Comparison of ENCODE assay signal across 9 cellular contexts in the genomic region with DNA sequence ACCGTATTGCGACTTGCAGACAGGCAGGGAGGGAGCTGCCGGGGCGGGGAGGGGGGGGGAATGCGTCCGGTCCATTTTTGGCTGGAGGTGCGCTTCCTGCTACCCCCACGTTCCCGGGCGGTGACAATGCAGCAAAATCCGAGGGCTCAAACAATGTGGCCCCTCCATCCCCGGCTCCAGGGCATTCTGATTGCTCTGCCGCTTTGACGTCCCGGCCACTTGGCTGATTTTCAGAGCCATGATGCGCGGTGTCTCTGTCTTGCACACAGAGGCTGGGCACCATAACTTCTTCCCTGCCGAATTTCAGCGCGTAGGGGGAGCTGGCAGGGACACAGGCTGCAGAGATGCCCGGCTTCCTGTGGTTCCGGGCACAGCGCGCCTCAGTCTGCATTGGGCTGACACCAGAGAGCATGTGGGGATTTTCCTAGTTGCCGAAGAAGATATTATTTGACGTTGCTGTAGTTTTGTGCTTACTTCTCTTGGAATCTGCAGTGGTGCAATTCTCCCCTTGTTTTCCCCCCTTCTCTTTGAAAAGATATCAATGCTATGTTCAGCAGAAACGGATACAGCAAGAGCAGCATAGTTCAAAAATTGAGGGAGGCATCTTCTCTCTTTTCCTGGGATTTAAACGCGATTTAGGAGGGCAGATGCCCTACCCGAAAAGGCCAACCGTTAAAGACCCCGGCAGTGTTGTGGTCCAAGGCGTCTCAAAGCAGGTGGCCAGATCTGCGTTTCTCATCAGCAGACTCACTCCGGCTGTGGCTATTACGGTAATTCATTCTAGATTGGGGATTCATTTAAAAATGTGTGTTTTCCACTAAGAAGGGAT. TPM values are rescaled to one million over a fixed set of nuclear protein-coding genes. Genes with fewer than 3 reads are reported as not detected.
DNase-seq lines count a peak whose midpoint lies in the region; ATAC-seq, FAIRE-seq and TF ChIP-seq lines count a peak whose summit lies in the region.
"Had no signal": no experiment of that assay in that cellular context is flagged by ENCODE, and none has a peak within 500 bp of the region (broad histone marks: within the 10 kb centered on the region; RNA-seq: fewer than 3 reads in every experiment).

No MANE protein-coding gene starts in this region.

- no peak for ATAC-seq in activated T-cell treated with anti-CD3 and anti-CD28 coated beads, Interleukin-2, amount 50 U/mL, for 72 hours (replicated peaks in 1 of 2)
- peak; percentile 10 for ATAC-seq in left lobe of liver
- no peak for ATAC-seq in GM19397 (IDR thresholded peaks at IDR 0.05; ENCODE audit: unreplicated experiment)
- no peak for ATAC-seq in GM19463 (IDR thresholded peaks at IDR 0.05; ENCODE audit: unreplicated experiment)

- H3K79me2 ChIP-seq in astrocyte (ENCODE audit: insufficient read depth, low read length), result no peaks in the 10 kb centered on the region

- peaks cover 7% of the 10 kb centered on the region for H3K4me1 Mint-ChIP-seq in activated T-cell treated with anti-CD3 and anti-CD28 coated beads, Interleukin-2, amount 50 U/mL, for 72 hours (ENCODE audit: low read depth)
- H3K4me1 Mint-ChIP-seq in astrocyte (ENCODE audit: low read depth, unreplicated experiment), result peaks cover 29% of the 10 kb centered on the region
- peaks cover 7% of the 10 kb centered on the region for H3K4me1 Mint-ChIP-seq in type B pancreatic cell (ENCODE audit: unreplicated experiment)

- no peak for FAIRE-seq in astrocyte (lab: Jason Lieb, UNC)

- POLR2A ChIA-PET in GM10248 (lab: Yijun Ruan, JAX), result no interaction called here

- H2AFZ ChIP-seq in astrocyte (ENCODE audit: low read depth, low read length), result peak overlapping the region; percentile 57

- peak overlapping the region; percentile 88 for H3K4me2 ChIP-seq in astrocyte (ENCODE audit: low read length)

- H3K4me3 Mint-ChIP-seq in activated T-cell treated with anti-CD3 and anti-CD28 coated beads, Interleukin-2, amount 50 U/mL, for 72 hours, result peak overlapping the region; percentile 54 to 69
- H3K4me3 Mint-ChIP-seq in astrocyte (ENCODE audit: unreplicated experiment) (peak overlapping the region; percentile 87), type B pancreatic cell (peak overlapping the region; percentile 78)

- CTCF ChIA-PET in GM10248 (lab: Yijun Ruan, JAX), result interaction anchor here (1.0 kb wide), 1 partner anchor 172 kb away, joined by 3 read pairs; no protein-coding TSS in a partner anchor

- H3K36me3 Mint-ChIP-seq in activated T-cell treated with anti-CD3 and anti-CD28 coated beads, Interleukin-2, amount 50 U/mL, for 72 hours (ENCODE audit: insufficient read depth in 2 of 2), result no peaks in the 10 kb centered on the region
- H3K36me3 Mint-ChIP-seq in astrocyte (ENCODE audit: low read depth, unreplicated experiment) (peaks cover 1% of the 10 kb centered on the region), type B pancreatic cell (no peaks in the 10 kb centered on the region)

- peaks cover 31% of the 10 kb centered on the region for H3K27me3 ChIP-seq in astrocyte (ENCODE audit: insufficient read depth, low read length)

- H3K9ac ChIP-seq in astrocyte (ENCODE audit: low read length), result peak overlapping the region; percentile 30

- no peaks in the 10 kb centered on the region for H3K9me3 ChIP-seq in astrocyte (ENCODE audit: insufficient read depth, low read depth, low read length)
- H3K9me3 ChIP-seq: neutrophil had no signal

- H3K9me3 Mint-ChIP-seq in activated T-cell treated with anti-CD3 and anti-CD28 coated beads, Interleukin-2, amount 50 U/mL, for 72 hours, result no peaks in the 10 kb centered on the region
- H3K9me3 Mint-ChIP-seq in astrocyte (ENCODE audit: unreplicated experiment) (no peaks in the 10 kb centered on the region), type B pancreatic cell (no peaks in the 10 kb centered on the region)

- H3K27ac Mint-ChIP-seq in activated T-cell treated with anti-CD3 and anti-CD28 coated beads, Interleukin-2, amount 50 U/mL, for 72 hours, result no peak overlapping the region
- H3K27ac Mint-ChIP-seq in astrocyte (ENCODE audit: unreplicated experiment) (peak overlapping the region; percentile 16), type B pancreatic cell (no peak overlapping the region)

- H3K27ac ChIP-seq in astrocyte (ENCODE audit: low read depth, low read length), result no peak overlapping the region
- H3K27ac ChIP-seq: neutrophil had no signal

- TF ChIP-seq CTCF in astrocyte (IDR thresholded peaks at IDR 0.05; ENCODE audit: insufficient read depth, low read depth, low read length), result no peak
- TF ChIP-seq CTCF in type B pancreatic cell (conservative IDR thresholded peaks at IDR 0.05), result no peak
- no peak for TF ChIP-seq CTCF in GM10248 (IDR thresholded peaks at IDR 0.05; ENCODE audit: control extremely low read depth, extremely low read depth, low read depth, missing control alignments)

- H3K36me3 ChIP-seq in astrocyte (ENCODE audit: insufficient read depth, low read length), result no peaks in the 10 kb centered on the region
- H3K36me3 ChIP-seq: neutrophil had no signal

- peaks cover 79% of the 10 kb centered on the region for H3K27me3 Mint-ChIP-seq in activated T-cell treated with anti-CD3 and anti-CD28 coated beads, Interleukin-2, amount 50 U/mL, for 72 hours (ENCODE audit: low read depth)
- H3K27me3 Mint-ChIP-seq in astrocyte (ENCODE audit: low read depth, unreplicated experiment) (peaks cover 31% of the 10 kb centered on the region), type B pancreatic cell (peaks cover 68% of the 10 kb centered on the region)

- peak in 1 of 2 donors; percentile 2 for DNase-seq in activated T-cell treated with anti-CD3 and anti-CD28 coated beads, Interleukin-2, amount 50 U/mL, for 72 hours
- DNase-seq in activated T-cell treated with anti-CD3 and anti-CD28 coated beads for 4 hours, result no peak
- no peak for DNase-seq in astrocyte (ENCODE audit: low read depth)
- DNase-seq in left lobe of liver (ENCODE audit: low spot score), result no peak
- DNase-seq in type B pancreatic cell (ENCODE audit: extremely low spot score, unreplicated experiment), result no peak
- DNase-seq in GM10248 (ENCODE audit: extremely low spot score), result no peak

- peak overlapping the region; percentile 50 for H3K4me3 ChIP-seq in astrocyte (ENCODE audit: insufficient read depth, low read depth, low read length)

- peaks cover 15% of the 10 kb centered on the region for H3K4me1 ChIP-seq in astrocyte (ENCODE audit: insufficient read depth, low read length)

- no peaks in the 10 kb centered on the region for H4K20me1 ChIP-seq in astrocyte (ENCODE audit: insufficient read depth, low read length)

RNA-seq across cellular contexts. Expression of a gene that starts 1.4 kb away (rescaled TPM):
- not detected for total RNA-seq in activated T-cell treated with anti-CD3 and anti-CD28 coated beads, Interleukin-2, amount 50 U/mL, for 72 hours
- total RNA-seq in astrocyte, result 2.3 and 3.3 TPM in 2 replicates
- not detected for total RNA-seq in left lobe of liver
- total RNA-seq in type B pancreatic cell (ENCODE audit: low replicate concordance), result 0.90 and 1.4 TPM in 2 replicates
